Comparison of ENCODE assay signal across 11 cellular contexts in the genomic region with DNA sequence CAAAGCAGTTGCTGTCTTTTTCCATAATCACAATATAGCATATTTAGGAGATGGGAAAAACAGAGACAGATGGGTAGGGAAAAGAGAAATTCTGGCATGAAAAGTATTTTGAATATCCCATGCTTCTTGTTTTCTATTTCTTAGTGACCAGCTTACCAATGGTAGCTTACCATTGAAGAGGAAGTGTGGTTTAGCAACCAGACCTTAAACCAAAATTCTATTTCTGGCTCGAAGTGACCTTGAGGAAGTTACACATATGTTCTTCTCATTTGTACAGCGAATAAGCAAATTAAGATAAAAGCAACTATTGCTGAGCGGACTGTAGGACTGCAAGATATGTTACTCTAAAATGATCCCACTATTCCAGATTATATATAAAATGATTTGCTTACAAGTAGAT.
DNase-seq lines count a peak whose midpoint lies in the region; ATAC-seq, FAIRE-seq and TF ChIP-seq lines count a peak whose summit lies in the region.
"Had no signal": no experiment of that assay in that cellular context is flagged by ENCODE, and none has a peak within 500 bp of the region (broad histone marks: within the 10 kb centered on the region; RNA-seq: fewer than 3 reads in every experiment).

No MANE protein-coding gene starts in this region.

- H3K9me1 ChIP-seq in endothelial cell of umbilical vein (replicated peaks; ENCODE audit: control insufficient read depth, extremely low read depth, insufficient read depth, low read length), result no peaks in the 10 kb centered on the region

- no TSS peak for BruUV-seq in endothelial cell of umbilical vein (replicated peaks; lab: Mats Ljungman, UMichigan)

- no peaks in the 10 kb centered on the region for H3K36me3 Mint-ChIP-seq in T-cell
- no peaks in the 10 kb centered on the region for H3K36me3 Mint-ChIP-seq in activated naive CD8-positive, alpha-beta T cell treated with anti-CD3 and anti-CD28 coated beads for 36 hours

- ATAC-seq in GM21390 (IDR thresholded peaks at IDR 0.05; ENCODE audit: unreplicated experiment) (peak; percentile 83), T-cell (replicated peaks in 1 of 4) (no peak), HG02840 (IDR thresholded peaks at IDR 0.05; ENCODE audit: low FRiP score, unreplicated experiment) (no peak)

- H3K4me2 ChIP-seq in endothelial cell of umbilical vein (ENCODE audit: insufficient read depth, low read length), result peak overlapping the region; percentile 64

- no peak overlapping the region for H3K4me3 ChIP-seq in HL-60 (replicated peaks; ENCODE audit: insufficient read depth, low read length)
- no peak overlapping the region for H3K4me3 ChIP-seq in endothelial cell of umbilical vein (replicated peaks in 1 of 3; ENCODE audit: insufficient read depth in 1 of 3, low read depth in 1 of 3, low read length in 3 of 3)

- no peak overlapping the region for H2AFZ ChIP-seq in endothelial cell of umbilical vein (ENCODE audit: low read depth, low read length)

- H3K4me1 ChIP-seq in endothelial cell of umbilical vein (ENCODE audit: control insufficient read depth, extremely low read depth, insufficient read depth, low read length), result peaks cover 53% of the 10 kb centered on the region

- peaks cover 0 to 4% (median 0%) of the 10 kb centered on the region in 3 donors for H3K4me1 Mint-ChIP-seq in T-cell
- H3K4me1 Mint-ChIP-seq in activated naive CD8-positive, alpha-beta T cell treated with anti-CD3 and anti-CD28 coated beads for 36 hours, result no peaks in the 10 kb centered on the region

- POLR2A ChIA-PET in endothelial cell of umbilical vein (lab: Charles Lee), result no interaction called here
- POLR2A ChIA-PET in T-cell (lab: Charles Lee), result no interaction called here

- no peak overlapping the region for H3K27ac Mint-ChIP-seq in T-cell
- H3K27ac Mint-ChIP-seq in activated naive CD8-positive, alpha-beta T cell treated with anti-CD3 and anti-CD28 coated beads for 36 hours, result no peak overlapping the region

- H3K27me3 ChIP-seq in HL-60 (ENCODE audit: insufficient read depth, poor library complexity, severe bottlenecking) (no peaks in the 10 kb centered on the region), endothelial cell of umbilical vein (ENCODE audit: control insufficient read depth in 2 of 2, insufficient read depth in 2 of 2, low read length in 2 of 2) (no peaks in the 10 kb centered on the region)

- no peak for FAIRE-seq in endothelial cell of umbilical vein (lab: Jason Lieb, UNC)

- CTCF ChIA-PET in endothelial cell of umbilical vein (lab: Charles Lee), result interaction anchor here (0.8 to 2.7 kb wide), 6 partner anchors 9 to 53 kb away, joined by 3 to 18 read pairs (median 4); no protein-coding TSS in a partner anchor
- CTCF ChIA-PET in T-cell (lab: Charles Lee), result no interaction called here

- no peak overlapping the region for H3K4me3 Mint-ChIP-seq in T-cell
- H3K4me3 Mint-ChIP-seq in activated naive CD8-positive, alpha-beta T cell treated with anti-CD3 and anti-CD28 coated beads for 36 hours, result no peak overlapping the region

- H4K20me1 ChIP-seq in endothelial cell of umbilical vein (replicated peaks; ENCODE audit: control insufficient read depth, extremely low read depth, insufficient read depth, low read length), result no peaks in the 10 kb centered on the region

- H3K9me3 ChIP-seq in endothelial cell of umbilical vein (replicated peaks; ENCODE audit: control insufficient read depth, insufficient read depth, low read length), result no peaks in the 10 kb centered on the region

- dilution Hi-C loops in endothelial cell of umbilical vein (cut with MboI; ENCODE audit: extremely low pct_ligation_motif_present, low sequenced_read_pairs), result loop anchor here (10.0 kb wide), 1 partner anchor 53 kb away; no protein-coding TSS in a partner anchor

- peak; percentile 93 for DNase-seq in CD1c-positive myeloid dendritic cell (ENCODE audit: extremely low spot score)
- peak; percentile 66 to 76 for DNase-seq in HL-60 (ENCODE audit: low read depth in 1 of 2, low spot score in 1 of 2)
- peak; percentile 71 for DNase-seq in endothelial cell of umbilical vein (ENCODE audit: low read depth, low spot score)
- DNase-seq in T-cell, result no peak
- no peak for DNase-seq in erythroblast (lab: John Stamatoyannopoulos, UW)
- no peak for DNase-seq in activated naive CD8-positive, alpha-beta T cell treated with anti-CD3 and anti-CD28 coated beads for 36 hours
- DNase-seq: activated gamma-delta T cell, foreskin fibroblast, SHP77 treated with DMSO at 0.1 percent for 48 hours had no signal

- no peak for TF ChIP-seq POLR2A in endothelial cell of umbilical vein (IDR thresholded peaks at IDR 0.05; ENCODE audit: low read depth, low read length)
- no peak for TF ChIP-seq POLR2A in erythroblast (IDR thresholded peaks at IDR 0.05; ENCODE audit: low read length)

- TF ChIP-seq CTCF in HL-60 (IDR thresholded peaks at IDR 0.05; ENCODE audit: insufficient read depth, low read length) (no peak), endothelial cell of umbilical vein (IDR thresholded peaks at IDR 0.05; ENCODE audit: extremely low read depth in 1 of 2, insufficient read depth in 1 of 2, low read depth in 1 of 2, low read length in 2 of 2) (no peak)

- no peaks in the 10 kb centered on the region for H3K27me3 Mint-ChIP-seq in T-cell
- no peaks in the 10 kb centered on the region for H3K27me3 Mint-ChIP-seq in activated naive CD8-positive, alpha-beta T cell treated with anti-CD3 and anti-CD28 coated beads for 36 hours

- H3K27ac ChIP-seq in HL-60 (replicated peaks) (peak overlapping the region; percentile 91), endothelial cell of umbilical vein (ENCODE audit: insufficient read depth, low read depth, low read length) (peak overlapping the region; percentile 47)

- H3K9ac ChIP-seq in endothelial cell of umbilical vein (replicated peaks; ENCODE audit: extremely low read depth, insufficient read depth, low read length), result no peak overlapping the region

- intact Hi-C loops in endothelial cell of umbilical vein (cut with micrococcal nuclease), result loop anchor here (10.0 kb wide), 1 partner anchor 173 kb away; no protein-coding TSS in a partner anchor

- H3K36me3 ChIP-seq in endothelial cell of umbilical vein (ENCODE audit: control insufficient read depth in 2 of 2, extremely low read depth in 1 of 2, insufficient read depth in 2 of 2, low read length in 2 of 2), result peaks cover 0 to 2% of the 10 kb centered on the region in 2 experiments

- H3K9me3 Mint-ChIP-seq in T-cell, result no peaks in the 10 kb centered on the region
- no peaks in the 10 kb centered on the region for H3K9me3 Mint-ChIP-seq in activated naive CD8-positive, alpha-beta T cell treated with anti-CD3 and anti-CD28 coated beads for 36 hours

- peaks cover 2% of the 10 kb centered on the region for H3K79me2 ChIP-seq in endothelial cell of umbilical vein (ENCODE audit: control insufficient read depth, insufficient read depth, low read length)

TF ChIP-seq in endothelial cell of umbilical vein, 7 proteins besides CTCF, POLR2A, EP300 and RAD21:
- no peak for TF ChIP-seq POLR2AphosphoS5 (IDR thresholded peaks at IDR 0.05; ENCODE audit: insufficient read depth, low read depth, low read length)
- no peak for TF ChIP-seq EZH2 (IDR thresholded peaks at IDR 0.05; ENCODE audit: borderline replicate concordance, low read depth, low read length, severe bottlenecking)
- no peak for TF ChIP-seq JUN (IDR thresholded peaks at IDR 0.05; ENCODE audit: borderline replicate concordance, insufficient read depth, insufficient read length, low read depth)
- no peak for TF ChIP-seq MYC (IDR thresholded peaks at IDR 0.05; ENCODE audit: low read depth, low read length)
- TF ChIP-seq FOS (IDR thresholded peaks at IDR 0.05; ENCODE audit: borderline replicate concordance, insufficient read depth, low read length), result no peak
- TF ChIP-seq GATA2 (IDR thresholded peaks at IDR 0.05; ENCODE audit: insufficient read depth, insufficient read length, low read depth, low read length), result no peak
- TF ChIP-seq, protein P1, sequence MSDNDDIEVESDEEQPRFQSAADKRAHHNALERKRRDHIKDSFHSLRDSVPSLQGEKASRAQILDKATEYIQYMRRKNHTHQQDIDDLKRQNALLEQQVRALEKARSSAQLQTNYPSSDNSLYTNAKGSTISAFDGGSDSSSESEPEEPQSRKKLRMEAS (IDR thresholded peaks at IDR 0.05; ENCODE audit: insufficient read depth, insufficient read length), result no peak

Comparison
In these comparisons a context has a peak if more than half of its experiments do, and no peak if none do; other contexts are left out.
1. DNase-seq: peak in CD1c-positive myeloid dendritic cell (single experiment), HL-60 (2 of 2) and endothelial cell of umbilical vein (single experiment); none in T-cell (0 of 34), erythroblast (0 of 2) and activated naive CD8-positive, alpha-beta T cell treated with anti-CD3 and anti-CD28 coated beads for 36 hours (single experiment).